Comparison of ENCODE assay signal across 14 cellular contexts in the genomic region with DNA sequence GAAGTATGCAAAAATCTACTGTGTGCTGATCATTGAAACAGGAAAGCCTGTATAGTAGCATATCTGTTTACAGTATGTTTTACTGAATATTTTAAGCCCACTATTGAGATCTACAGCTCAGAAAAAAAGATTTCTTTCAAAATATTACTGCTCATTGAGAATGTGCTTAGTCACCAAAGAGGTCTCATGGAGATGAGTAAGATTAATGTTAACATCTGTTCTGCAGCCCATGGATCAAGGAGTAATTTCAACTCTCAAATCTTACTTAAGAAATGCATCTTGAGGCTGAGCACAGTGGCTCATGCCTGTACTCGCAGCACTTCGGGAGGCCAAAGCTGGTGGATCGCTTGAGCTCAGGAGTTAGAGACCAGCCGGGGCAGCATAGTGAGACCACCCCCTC. TPM values are rescaled to one million over a fixed set of nuclear protein-coding genes. Genes with fewer than 3 reads are reported as not detected.
DNase-seq lines count a peak whose midpoint lies in the region; FAIRE-seq and TF ChIP-seq lines count a peak whose summit lies in the region.
"Had no signal": no experiment of that assay in that cellular context is flagged by ENCODE, and none has a peak within 500 bp of the region (broad histone marks: within the 10 kb centered on the region; RNA-seq: fewer than 3 reads in every experiment).

No MANE protein-coding gene starts in this region.

- H3K4me1 Mint-ChIP-seq in chondrocyte (ENCODE audit: low read depth) = peaks cover 41% of the 10 kb centered on the region

- no peak for TF ChIP-seq CTCF in chondrocyte (IDR thresholded peaks at IDR 0.05)

- no peak for FAIRE-seq in H54 (lab: Jason Lieb, UNC)

- peak overlapping the region; percentile 18 for H3K27ac ChIP-seq in epithelial cell of prostate
- H3K27ac ChIP-seq: hepatocyte, lower lobe of right lung, neutrophil had no signal

- no peak overlapping the region for H3K27ac Mint-ChIP-seq in chondrocyte (ENCODE audit: unreplicated experiment)

- DNase-seq in EL (peak; percentile 55), RPMI7951 (ENCODE audit: low read depth) (peak; percentile 42), epithelial cell of prostate (ENCODE audit: low read depth, low spot score) (no peak), non-pigmented ciliary epithelial cell (ENCODE audit: low read depth) (peak; percentile 36), chondrocyte (ENCODE audit: low spot score) (no peak), NCI-H1436 (lab: John Stamatoyannopoulos, UW) (no peak), H54 (ENCODE audit: insufficient read length, low spot score) (no peak)
- DNase-seq: KBM-7, lower lobe of right lung, NCI-H1694 treated with DMSO at 0.1 percent for 48 hours, NCI-H748 treated with DMSO at 0.1 percent for 48 hours, SHP77 had no signal

- no peak overlapping the region for H3K4me3 Mint-ChIP-seq in chondrocyte (ENCODE audit: unreplicated experiment)

- H3K9me3 Mint-ChIP-seq in chondrocyte (ENCODE audit: low read depth) = peaks cover 7% of the 10 kb centered on the region

- H3K36me3 Mint-ChIP-seq in chondrocyte (ENCODE audit: low read depth) = peaks cover 11% of the 10 kb centered on the region

- TF ChIP-seq POLR2A in H54 (IDR thresholded peaks at IDR 0.05; ENCODE audit: low read depth, low read length) = no peak

- no peaks in the 10 kb centered on the region for H3K27me3 Mint-ChIP-seq in chondrocyte (ENCODE audit: low read depth)

RNA-seq across cellular contexts. Expression of a gene that starts 3.3 kb away (rescaled TPM):
- 42.4 and 58.2 TPM in 2 replicates for total RNA-seq in RPMI7951 (2014; rRNA removed; shearing (Covaris generic))
- 53.6 to 56.3 TPM (median 54.0 TPM) in 3 replicates for total RNA-seq in chondrocyte

RNA-seq across cellular contexts. Expression of a gene that starts 53.4 kb away (rescaled TPM):
- total RNA-seq in RPMI7951 (2014; rRNA removed; shearing (Covaris generic)) = 0.96 TPM in 1 of 2 replicates, not detected in the other
- not detected in 3 replicates for total RNA-seq in chondrocyte
- total RNA-seq: hepatocyte had no signal

RNA-seq across cellular contexts. Expression of a gene that starts 53.7 kb away (rescaled TPM):
- 4.2 and 8.0 TPM in 2 replicates for total RNA-seq in RPMI7951 (2014; rRNA removed; shearing (Covaris generic))
- total RNA-seq in chondrocyte = 1.3 to 3.3 TPM (median 2.8 TPM) in 3 replicates

Comparison
In these comparisons a context has a peak if more than half of its experiments do, and no peak if none do; other contexts are left out.
1. DNase-seq: peak in EL (single experiment), RPMI7951 (single experiment) and non-pigmented ciliary epithelial cell (single experiment); none in epithelial cell of prostate (single experiment), chondrocyte (single experiment), NCI-H1436 (single experiment) and H54 (single experiment).